Comparison of ENCODE assay signal across 19 cellular contexts in the genomic region with DNA sequence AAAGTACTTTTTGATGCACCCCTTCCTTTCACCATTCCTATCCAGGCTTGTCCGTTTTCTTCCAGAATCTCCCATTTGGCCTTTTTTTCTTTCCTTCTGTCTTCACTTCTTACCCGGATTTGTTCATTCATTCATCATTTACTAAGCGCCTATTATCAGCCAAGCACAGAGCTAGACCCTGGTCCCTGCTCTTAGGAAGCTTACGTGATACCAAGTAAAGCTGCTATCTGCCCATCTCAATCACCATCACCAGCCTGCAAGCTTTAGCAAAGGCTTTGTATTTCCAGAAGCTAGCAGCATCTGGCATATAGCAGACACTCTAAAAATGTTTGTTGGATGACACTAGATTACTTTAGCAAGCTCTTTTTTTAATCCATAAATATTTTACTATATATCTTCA. TPM values are rescaled to one million over a fixed set of nuclear protein-coding genes. Genes with fewer than 3 reads are reported as not detected.
DNase-seq lines count a peak whose midpoint lies in the region; ATAC-seq and TF ChIP-seq lines count a peak whose summit lies in the region.
"Had no signal": no experiment of that assay in that cellular context is flagged by ENCODE, and none has a peak within 500 bp of the region (broad histone marks: within the 10 kb centered on the region; RNA-seq: fewer than 3 reads in every experiment).

No MANE protein-coding gene starts in this region.

- in situ Hi-C loops in Panc1 (cut with HindIII; ENCODE audit: low pct_unique_long_range_greater_than_20kb, low sequenced_read_pairs): no loop called here

- H3K36me3 ChIP-seq in heart right ventricle (no peaks in the 10 kb centered on the region), Panc1 (ENCODE audit: control insufficient read depth, insufficient read depth, low read length) (no peaks in the 10 kb centered on the region), mesendoderm (ENCODE audit: control insufficient read depth, insufficient read depth, low read length) (no peaks in the 10 kb centered on the region)
- H3K36me3 ChIP-seq: BLaER1, Peyer's patch had no signal

- H4K5ac ChIP-seq in mesendoderm (ENCODE audit: low read length): no peak overlapping the region

- no peak for TF ChIP-seq CTCF in heart right ventricle (IDR thresholded peaks at IDR 0.05)
- TF ChIP-seq CTCF in Panc1 (IDR thresholded peaks at IDR 0.05): no peak

- H3K27me3 ChIP-seq in right cardiac atrium (ENCODE audit: control insufficient read depth, insufficient read depth) (no peaks in the 10 kb centered on the region), heart right ventricle (no peaks in the 10 kb centered on the region), Panc1 (ENCODE audit: control insufficient read depth, insufficient read depth, low read length) (no peaks in the 10 kb centered on the region), mesendoderm (ENCODE audit: insufficient read depth, low read length, poor library complexity) (no peaks in the 10 kb centered on the region)
- H3K27me3 ChIP-seq: BLaER1, Peyer's patch had no signal

- H3K23ac ChIP-seq in mesendoderm (ENCODE audit: low read length): no peak overlapping the region

- H3K9ac ChIP-seq in mesendoderm (ENCODE audit: low read length): no peak overlapping the region
- H3K9ac ChIP-seq: BLaER1 had no signal

- H3K9me3 ChIP-seq in right cardiac atrium (ENCODE audit: control insufficient read depth, low read length) (no peaks in the 10 kb centered on the region), heart right ventricle (no peaks in the 10 kb centered on the region), Panc1 (ENCODE audit: control insufficient read depth, insufficient read depth, low read depth, low read length) (no peaks in the 10 kb centered on the region)
- H3K9me3 ChIP-seq: BLaER1, Peyer's patch had no signal

- no peak overlapping the region for H3K4ac ChIP-seq in mesendoderm (ENCODE audit: low read depth, low read length)

- CTCF ChIA-PET in Panc1 (lab: Charles Lee): no interaction called here

- no peak overlapping the region for H4K8ac ChIP-seq in mesendoderm (ENCODE audit: low read depth, low read length)

- ATAC-seq in right cardiac atrium (no peak), heart right ventricle (no peak), Panc1 (no peak), HG03521 (IDR thresholded peaks at IDR 0.05; ENCODE audit: unreplicated experiment) (no peak)
- ATAC-seq in stimulated activated naive CD8-positive, alpha-beta T cell treated with anti-CD3 and anti-CD28 coated beads, Interleukin-15, Interleukin-2, amounts not matched to agents 100 U/mL and 50 U/mL, for 24 hours: no peak
- ATAC-seq: GM23338 had no signal

- H3K18ac ChIP-seq in mesendoderm (ENCODE audit: low read length): no peak overlapping the region

- TSS peak; percentile 48 for BruUV-seq in Panc1 (replicated peaks; lab: Mats Ljungman, UMichigan)

- H3K79me2 ChIP-seq in mesendoderm (ENCODE audit: control insufficient read depth, insufficient read depth, low read length): no peaks in the 10 kb centered on the region

- no peak overlapping the region for H2AK5ac ChIP-seq in mesendoderm (ENCODE audit: low read length)

- intact Hi-C loops in right cardiac atrium (cut with DNase I): loop anchor here in 1 of 4 donors (10.0 kb wide), 1 partner anchor 136 kb away; the partner anchor contains the start of gene RAB5IF
- intact Hi-C loops in heart right ventricle (cut with DNase I): loop anchor here in 1 of 10 donors (10.0 kb wide), 1 partner anchor 276 kb away; no protein-coding TSS in a partner anchor
- intact Hi-C loops in Panc1 (cut with micrococcal nuclease; ENCODE audit: unreplicated experiment): no loop called here

- peak overlapping the region; percentile 38 for H3K27ac ChIP-seq in right cardiac atrium (ENCODE audit: low read length)
- H3K27ac ChIP-seq in heart right ventricle: peak overlapping the region in 2 of 10 donors; percentile 41 to 46
- H3K27ac ChIP-seq in Panc1 (ENCODE audit: low read length): no peak overlapping the region
- no peak overlapping the region for H3K27ac ChIP-seq in mesendoderm (ENCODE audit: low read depth, low read length)
- H3K27ac ChIP-seq: BLaER1, Peyer's patch had no signal

- H2BK5ac ChIP-seq in mesendoderm (ENCODE audit: low read length): no peak overlapping the region

- H3K4me3 ChIP-seq in right cardiac atrium (ENCODE audit: low read length) (no peak overlapping the region), heart right ventricle (no peak overlapping the region), Panc1 (ENCODE audit: low read depth in 2 of 2, low read length in 2 of 2) (no peak overlapping the region), mesendoderm (ENCODE audit: low read length) (no peak overlapping the region)
- H3K4me3 ChIP-seq: BLaER1, GM23338, Peyer's patch had no signal

- DNase-seq in right cardiac atrium: no peak
- DNase-seq in heart right ventricle: no peak
- no peak for DNase-seq in Panc1 (ENCODE audit: low read depth, low spot score)
- no peak for DNase-seq in mesendoderm
- no peak for DNase-seq in stimulated activated naive CD8-positive, alpha-beta T cell treated with anti-CD3 and anti-CD28 coated beads, Interleukin-15, Interleukin-2, amounts not matched to agents 100 U/mL and 50 U/mL, for 24 hours
- DNase-seq in OCI-M2 (lab: John Stamatoyannopoulos, UW; ENCODE audit: unreplicated experiment): no peak
- DNase-seq: CD4-positive, CD25-positive, alpha-beta regulatory T cell; H9; MV-4-11; NCI-H1105; NCI-H1694; NCI-H2029 treated with DMSO at 0.1 percent for 48 hours; NCI-H446 treated with DMSO at 0.1 percent for 48 hours; NCI-H526; Peyer's patch; SIG-M5 had no signal

- no peak overlapping the region for H2BK15ac ChIP-seq in mesendoderm (replicated peaks; ENCODE audit: low read depth)

- WGBS in right cardiac atrium: 61% methylated on average over 4 of the region's 4 CpGs
- 67 to 68% methylated on average over 4 of the region's 4 CpGs for WGBS in heart right ventricle, 2 donors
- WGBS in mesendoderm (ENCODE audit: extremely low coverage, insufficient coverage, low lambda C conversion rate): no CpG with 5 or more reads among the region's 4 CpGs

- POLR2A ChIA-PET in Panc1 (lab: Charles Lee): no interaction called here

- H2BK120ac ChIP-seq in mesendoderm (ENCODE audit: low read depth, low read length): peak overlapping the region; percentile 21

- peaks cover 7% of the 10 kb centered on the region for H3K79me1 ChIP-seq in mesendoderm (ENCODE audit: low read length)

- H3K4me1 ChIP-seq in right cardiac atrium (ENCODE audit: control insufficient read depth, insufficient read depth, low read length) (no peaks in the 10 kb centered on the region), heart right ventricle (peaks cover 2 to 59% (median 22%) of the 10 kb centered on the region in 9 donors), Panc1 (ENCODE audit: control insufficient read depth, insufficient read depth, low read length) (peaks cover 4% of the 10 kb centered on the region), mesendoderm (ENCODE audit: control insufficient read depth, low read depth, low read length) (peaks cover 14% of the 10 kb centered on the region)

- H3K4me2 ChIP-seq in mesendoderm (ENCODE audit: low read length): no peak overlapping the region
- H3K4me2 ChIP-seq: BLaER1, GM23338 had no signal

- no peak overlapping the region for H3K56ac ChIP-seq in mesendoderm (ENCODE audit: low read length)

RNA-seq across cellular contexts. Expression of gene NDRG3, which starts 4.8 kb away (rescaled TPM):
- total RNA-seq in right cardiac atrium: 10 to 100 TPM; 28.0 to 40.7 (median 34.7) TPM
- polyA plus RNA-seq in right cardiac atrium: 25.5 TPM
- 10 to 100 TPM; 20.7 to 37.0 (median 30.7) TPM for total RNA-seq in heart right ventricle
- polyA plus RNA-seq in heart right ventricle: 10 to 100 TPM; 19.3 to 23.8 TPM
- total RNA-seq in Panc1 (2021; ENCODE audit: unreplicated experiment): 36.0 TPM
- polyA plus RNA-seq in Panc1 (2012; ENCODE audit: insufficient read length): 26.2 TPM
- polyA plus RNA-seq in mesendoderm (2013, experiment 1 of 2): 17.7 TPM
- polyA plus RNA-seq in mesendoderm (2013, experiment 2 of 2): 17.4 TPM

RNA-seq across cellular contexts. Expression of gene DSN1, which starts 32.5 kb away (rescaled TPM):
- 1 to 10 TPM; 4.9 to 7.5 (median 5.7) TPM for total RNA-seq in right cardiac atrium
- 5.0 TPM for polyA plus RNA-seq in right cardiac atrium
- 1 to 10 TPM; 3.2 to 6.0 (median 4.9) TPM for total RNA-seq in heart right ventricle
- polyA plus RNA-seq in heart right ventricle: 1 to 10 TPM; 4.7 to 5.8 TPM
- 27.2 TPM for total RNA-seq in Panc1 (2021; ENCODE audit: unreplicated experiment)
- 13.2 TPM for polyA plus RNA-seq in Panc1 (2012; ENCODE audit: insufficient read length)
- polyA plus RNA-seq in mesendoderm (2013, experiment 1 of 2): 24.1 TPM
- 23.9 TPM for polyA plus RNA-seq in mesendoderm (2013, experiment 2 of 2)
